2 cellular contexts compared by ENCODE assay signal in the genomic region with DNA sequence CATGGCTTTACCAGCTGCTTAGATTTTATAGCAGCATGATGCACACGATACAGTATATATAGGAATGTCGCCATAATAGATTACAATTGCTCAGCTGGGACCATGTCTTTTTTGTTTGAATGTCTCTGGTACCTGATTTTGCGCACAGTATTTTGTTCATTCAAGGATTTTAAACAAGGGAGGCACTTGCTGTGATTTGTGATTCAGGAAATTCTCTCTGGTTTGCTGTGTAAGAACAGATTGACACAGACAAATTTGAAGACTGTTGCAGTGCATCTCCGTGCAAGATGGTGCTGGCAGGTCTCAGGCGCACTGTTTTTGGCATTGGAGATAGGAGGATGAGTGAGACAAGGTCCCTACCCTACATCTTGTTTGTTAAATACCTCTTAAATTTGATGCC.
TF ChIP-seq lines count a peak whose summit lies in the region.

No MANE protein-coding gene starts in this region.

TF ChIP-seq in SK-N-SH, 30 proteins besides CTCF, POLR2A, EP300 and RAD21 (continued from another document):
- TF ChIP-seq RFX5 (IDR thresholded peaks at IDR 0.05; ENCODE audit: low read length) (no peak), YY1 (IDR thresholded peaks at IDR 0.05; ENCODE audit: low read depth) (no peak), MEF2A (IDR thresholded peaks at IDR 0.05; ENCODE audit: borderline replicate concordance, low read depth) (no peak), JUND (IDR thresholded peaks at IDR 0.05) (no peak), TEAD4 (IDR thresholded peaks at IDR 0.05; ENCODE audit: borderline replicate concordance, insufficient read depth) (no peak), POLR2AphosphoS5 (IDR thresholded peaks at IDR 0.05; ENCODE audit: low read depth, low read length) (no peak), REST (IDR thresholded peaks at IDR 0.05; ENCODE audit: low read depth, low read length) (no peak), RCOR1 (IDR thresholded peaks at IDR 0.05; ENCODE audit: low read length) (no peak), FOXM1 (IDR thresholded peaks at IDR 0.05; ENCODE audit: low read depth) (no peak), TCF12 (IDR thresholded peaks at IDR 0.05) (no peak), NFIC (IDR thresholded peaks at IDR 0.05; ENCODE audit: borderline replicate concordance) (no peak), CHD2 (IDR thresholded peaks at IDR 0.05; ENCODE audit: low read length, partially characterized antibody) (no peak)
- TF ChIP-seq, protein P1, sequence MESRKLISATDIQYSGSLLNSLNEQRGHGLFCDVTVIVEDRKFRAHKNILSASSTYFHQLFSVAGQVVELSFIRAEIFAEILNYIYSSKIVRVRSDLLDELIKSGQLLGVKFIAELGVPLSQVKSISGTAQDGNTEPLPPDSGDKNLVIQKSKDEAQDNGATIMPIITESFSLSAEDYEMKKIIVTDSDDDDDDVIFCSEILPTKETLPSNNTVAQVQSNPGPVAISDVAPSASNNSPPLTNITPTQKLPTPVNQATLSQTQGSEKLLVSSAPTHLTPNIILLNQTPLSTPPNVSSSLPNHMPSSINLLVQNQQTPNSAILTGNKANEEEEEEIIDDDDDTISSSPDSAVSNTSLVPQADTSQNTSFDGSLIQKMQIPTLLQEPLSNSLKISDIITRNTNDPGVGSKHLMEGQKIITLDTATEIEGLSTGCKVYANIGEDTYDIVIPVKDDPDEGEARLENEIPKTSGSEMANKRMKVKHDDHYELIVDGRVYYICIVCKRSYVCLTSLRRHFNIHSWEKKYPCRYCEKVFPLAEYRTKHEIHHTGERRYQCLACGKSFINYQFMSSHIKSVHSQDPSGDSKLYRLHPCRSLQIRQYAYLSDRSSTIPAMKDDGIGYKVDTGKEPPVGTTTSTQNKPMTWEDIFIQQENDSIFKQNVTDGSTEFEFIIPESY (IDR thresholded peaks at IDR 0.05; ENCODE audit: borderline replicate concordance, low read depth) = no peak

TF ChIP-seq in SK-N-SH treated with all-trans-retinoic acid at 6 μM for 48 hours, 23 proteins besides CTCF, POLR2A, EP300 and RAD21 (continued from another document):
- TF ChIP-seq, protein P2, sequence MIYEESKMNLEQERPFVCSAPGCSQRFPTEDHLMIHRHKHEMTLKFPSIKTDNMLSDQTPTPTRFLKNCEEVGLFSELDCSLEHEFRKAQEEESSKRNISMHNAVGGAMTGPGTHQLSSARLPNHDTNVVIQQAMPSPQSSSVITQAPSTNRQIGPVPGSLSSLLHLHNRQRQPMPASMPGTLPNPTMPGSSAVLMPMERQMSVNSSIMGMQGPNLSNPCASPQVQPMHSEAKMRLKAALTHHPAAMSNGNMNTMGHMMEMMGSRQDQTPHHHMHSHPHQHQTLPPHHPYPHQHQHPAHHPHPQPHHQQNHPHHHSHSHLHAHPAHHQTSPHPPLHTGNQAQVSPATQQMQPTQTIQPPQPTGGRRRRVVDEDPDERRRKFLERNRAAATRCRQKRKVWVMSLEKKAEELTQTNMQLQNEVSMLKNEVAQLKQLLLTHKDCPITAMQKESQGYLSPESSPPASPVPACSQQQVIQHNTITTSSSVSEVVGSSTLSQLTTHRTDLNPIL (CRISPR knock-in tag; IDR thresholded peaks at IDR 0.05; ENCODE audit: low read depth) = no peak
- TF ChIP-seq PPARA (CRISPR knock-in tag; IDR thresholded peaks at IDR 0.05; ENCODE audit: borderline replicate concordance) (no peak), POU6F1 (CRISPR knock-in tag; IDR thresholded peaks at IDR 0.05; ENCODE audit: borderline replicate concordance, low read depth) (no peak), BACH2 (CRISPR knock-in tag; IDR thresholded peaks at IDR 0.05; ENCODE audit: borderline replicate concordance) (no peak), OSR1 (CRISPR knock-in tag; IDR thresholded peaks at IDR 0.05) (no peak)
TF ChIP-seq in SK-N-SH treated with all-trans-retinoic acid at 6 μM for 48 hours: peak in this region for 0.
